Comparison of ENCODE assay signal across 8 cellular contexts in genomic region chr20:3820901-3821727, GRCh38. TPM values are rescaled to one million over a fixed set of nuclear protein-coding genes. Genes with fewer than 3 reads are reported as not detected.
DNase-seq lines count a peak whose midpoint lies in the region; ATAC-seq, FAIRE-seq and TF ChIP-seq lines count a peak whose summit lies in the region.

No MANE protein-coding gene starts in this region.

- H3K4me3 ChIP-seq in GM12864 (ENCODE audit: low read depth, low read length) (peak overlapping the region; percentile 78), H1 (ENCODE audit: extremely low read depth in 1 of 4, insufficient read depth in 2 of 4, low read depth in 3 of 4, low read length in 4 of 4) (peak overlapping the region; percentile 79 to 96 (median 90))

- H4K91ac ChIP-seq in H1 (replicated peaks; ENCODE audit: insufficient read length, low read length), result no peak overlapping the region

- no peaks in the 10 kb centered on the region for H4K20me1 ChIP-seq in H1 (replicated peaks in 1 of 2; ENCODE audit: control insufficient read depth in 1 of 2, insufficient read depth in 2 of 2, low read length in 2 of 2)

- H3K56ac ChIP-seq in H1 (replicated peaks; ENCODE audit: insufficient read length, low read depth, low read length), result no peak overlapping the region

- ATAC-seq in HG02884 (IDR thresholded peaks at IDR 0.05; ENCODE audit: unreplicated experiment), result no peak
- no peak for ATAC-seq in GM19467 (IDR thresholded peaks at IDR 0.05; ENCODE audit: unreplicated experiment)
- no peak for ATAC-seq in HG03378 (IDR thresholded peaks at IDR 0.05; ENCODE audit: unreplicated experiment)

- no peaks in the 10 kb centered on the region for H3K9me3 Mint-ChIP-seq in osteocyte (ENCODE audit: unreplicated experiment)

- CTCF ChIA-PET in H1 (lab: Charles Lee; ENCODE audit: partially characterized antibody), result interaction anchor here (0.6 to 10.6 kb wide), 14 partner anchors 9 to 72 kb away, joined by 3 to 128 read pairs (median 7); partner anchors contain the start of genes ADISSP, CENPB and SPEF1

- H3K27me3 ChIP-seq in H1 (replicated peaks in 1 of 4; ENCODE audit: control insufficient read depth in 3 of 4, extremely low read depth in 1 of 4, insufficient read depth in 3 of 4, low read length in 3 of 4), result no peaks in the 10 kb centered on the region

- H3K4ac ChIP-seq in H1 (replicated peaks; ENCODE audit: insufficient read length, low read depth, low read length), result no peak overlapping the region

- peaks cover 7% of the 10 kb centered on the region for H3K36me3 Mint-ChIP-seq in osteocyte (ENCODE audit: unreplicated experiment)

- no peak overlapping the region; the same call in 1 of the 2 replicates for H2AFZ ChIP-seq in H1 (ENCODE audit: low read length)

- WGBS in H1 (ENCODE audit: extremely low coverage in 1 of 2, insufficient coverage in 1 of 2, insufficient read length in 1 of 2, insufficient replicate concordance in 2 of 2, low coverage in 1 of 2, low lambda C conversion rate in 2 of 2, missing lambda C conversion rate in 1 of 2), 2 experiments, result 63% methylated on average over 20 of the region's 20 CpGs; no CpG with 5 or more reads in 1 of the 2 experiments

- no peak overlapping the region for H2BK120ac ChIP-seq in H1 (replicated peaks; ENCODE audit: low read depth, low read length)

- no peaks in the 10 kb centered on the region for H3K79me1 ChIP-seq in H1 (ENCODE audit: low read depth, low read length)

- H3K36me3 ChIP-seq in KOPT-K1 (ENCODE audit: insufficient read depth, low read length) (peaks cover 43% of the 10 kb centered on the region), H1 (ENCODE audit: control insufficient read depth in 2 of 4, insufficient read depth in 4 of 4, low read length in 3 of 4) (no peaks in the 10 kb centered on the region)

- H2AK5ac ChIP-seq in H1 (ENCODE audit: low read depth, low read length), result no peak overlapping the region

- peaks cover 4% of the 10 kb centered on the region; the same call in 1 of the 2 replicates for H3K23me2 ChIP-seq in H1 (ENCODE audit: low read depth, low read length)

- H3K27me3 Mint-ChIP-seq in osteocyte (ENCODE audit: unreplicated experiment), result no peaks in the 10 kb centered on the region

- H3K27ac Mint-ChIP-seq in osteocyte (ENCODE audit: unreplicated experiment), result peak overlapping the region; percentile 98

- no peak overlapping the region; the same call in 1 of the 2 replicates for H2BK5ac ChIP-seq in H1 (ENCODE audit: low read depth, low read length)

- POLR2A ChIA-PET in H1 (lab: Charles Lee; ENCODE audit: partially characterized antibody), result interaction anchor here (0.9 to 4.5 kb wide), 11 partner anchors 11 to 252 kb away, joined by 3 to 29 read pairs (median 3); partner anchors contain the start of gene CENPB

- TF ChIP-seq RAD21 in H1 (IDR thresholded peaks at IDR 0.05 in 1 of 2, conservative IDR thresholded peaks at IDR 0.05 in 1 of 2; ENCODE audit: low read depth in 2 of 2, low read length in 2 of 2), result no peak

- peak overlapping the region; percentile 51; the same call in 1 of the 2 replicates for H3K18ac ChIP-seq in H1 (ENCODE audit: extremely low read depth, low read length)

- no peak overlapping the region for H2BK15ac ChIP-seq in H1 (ENCODE audit: low read length)

- peak overlapping the region in 3 of 4 experiments; percentile 79 to 96 (median 93); a peak in 6 of 7 replicates for H3K9ac ChIP-seq in H1 (replicated peaks in 1 of 4; ENCODE audit: extremely low read depth in 1 of 4, low read depth in 3 of 4, low read length in 3 of 4)

- peak overlapping the region; percentile 79; the same call in 1 of the 2 replicates for H4K8ac ChIP-seq in H1 (ENCODE audit: extremely low read depth, insufficient read depth, low read length)

- no peak for TF ChIP-seq POLR2A in H1 (IDR thresholded peaks at IDR 0.05; ENCODE audit: control extremely low read depth in 1 of 2, low read depth in 2 of 2, low read length in 2 of 2)

- no peak for TF ChIP-seq CTCF in GM12864 (IDR thresholded peaks at IDR 0.05; ENCODE audit: low read depth, low read length, missing control alignments)
- TF ChIP-seq CTCF in H1 (IDR thresholded peaks at IDR 0.05; ENCODE audit: control extremely low read depth in 1 of 3, insufficient read depth in 1 of 3, low read depth in 1 of 3, low read length in 3 of 3), result no peak
- no peak for TF ChIP-seq CTCF in osteocyte (IDR thresholded peaks at IDR 0.05)

- H3K9me3 ChIP-seq in KOPT-K1 (ENCODE audit: insufficient read depth, low read length, poor library complexity, severe bottlenecking) (no peaks in the 10 kb centered on the region), H1 (ENCODE audit: insufficient read depth in 2 of 2, low read depth in 1 of 2, low read length in 1 of 2) (no peaks in the 10 kb centered on the region)

- H3K79me2 ChIP-seq in H1 (ENCODE audit: control insufficient read depth in 1 of 2, insufficient read depth in 2 of 2, low read length in 2 of 2), result no peaks in the 10 kb centered on the region

- peaks cover 39% of the 10 kb centered on the region for H3K4me1 Mint-ChIP-seq in osteocyte (ENCODE audit: unreplicated experiment)

- H3K27ac ChIP-seq in KOPT-K1 (ENCODE audit: low read depth, low read length, poor library complexity, severe bottlenecking) (peak overlapping the region; percentile 96), H1 (ENCODE audit: low read depth, low read length) (peak overlapping the region; percentile 92)

- H3K23ac ChIP-seq in H1 (ENCODE audit: insufficient read length), result no peak overlapping the region

- H2BK20ac ChIP-seq in H1 (ENCODE audit: low read length), result no peak overlapping the region

- H3K4me2 ChIP-seq in H1 (ENCODE audit: insufficient read depth in 1 of 2, low read depth in 2 of 2, low read length in 2 of 2), result peak overlapping the region; percentile 25 to 79

- peak overlapping the region; percentile 85 for H3K4me3 Mint-ChIP-seq in osteocyte (ENCODE audit: unreplicated experiment)

- DNase-seq in GM12864 (ENCODE audit: low read depth) (no peak), H1 (ENCODE audit: low read depth in 1 of 2, low spot score in 2 of 2) (no peak), osteocyte (ENCODE audit: extremely low spot score, unreplicated experiment) (no peak), NCI-H510A (lab: John Stamatoyannopoulos, UW) (no peak)

- H4K5ac ChIP-seq in H1 (ENCODE audit: insufficient read length, low read depth, low read length), result no peak overlapping the region

- TF ChIP-seq EP300 in H1 (IDR thresholded peaks at IDR 0.05; ENCODE audit: borderline replicate concordance in 1 of 2, low read depth in 2 of 2, low read length in 2 of 2), result no peak

- H2BK12ac ChIP-seq in H1 (ENCODE audit: low read depth, low read length), result no peak overlapping the region

- peaks cover 0 to 8% (median 3%) of the 10 kb centered on the region in 4 experiments; a peak in 4 of 7 replicates for H3K4me1 ChIP-seq in H1 (replicated peaks in 1 of 4; ENCODE audit: control insufficient read depth in 3 of 4, insufficient read depth in 4 of 4, low read length in 3 of 4)

- no peak overlapping the region for H3K14ac ChIP-seq in H1 (ENCODE audit: insufficient read length)

- no peak for FAIRE-seq in H1 (lab: Jason Lieb, UNC)

RNA-seq across cellular contexts. Expression of gene AP5S1, which starts 0.8 kb away (rescaled TPM):
- 3.4 and 3.7 TPM in 2 replicates for total RNA-seq in H1 (2021; fragmentation: NEBNext Ultra II Directional; extraction: Animal tissue kit (Norgen Biotek cat#: 25700))
- 3.3 and 4.0 TPM in 2 replicates for polyA plus RNA-seq in H1 (2011; rRNA removed)
- 3.0 TPM for polyA plus RNA-seq in H1 (2011; cell fraction: cytosol; rRNA removed)
- polyA plus RNA-seq in H1 (2011; cell fraction: nucleus; rRNA removed), result 3.1 TPM
- 3.0 to 4.2 TPM (median 3.7 TPM) in 4 replicates for polyA plus RNA-seq in H1 (2012, experiment 1 of 2)
- 2.7 TPM for polyA plus RNA-seq in H1 (2012, experiment 2 of 2)
- polyA plus RNA-seq in H1 (2013, experiment 1 of 2), result 1.9 TPM
- 1.6 TPM for polyA plus RNA-seq in H1 (2013, experiment 2 of 2)
- polyA minus RNA-seq in H1 (2011; rRNA and poly(A)+ RNA removed), result 2.3 and 4.1 TPM in 2 replicates
- 3.4 TPM for polyA minus RNA-seq in H1 (2011; cell fraction: cytosol; rRNA and poly(A)+ RNA removed)
- polyA minus RNA-seq in H1 (2011; cell fraction: nucleus; rRNA and poly(A)+ RNA removed), result 3.4 TPM
- total RNA-seq in osteocyte, result 22.8 and 24.3 TPM in 2 replicates

RNA-seq across cellular contexts. Expression of gene CDC25B, which starts 25.0 kb away (rescaled TPM):
- 30.3 and 31.2 TPM in 2 replicates for total RNA-seq in H1 (2021; fragmentation: NEBNext Ultra II Directional; extraction: Animal tissue kit (Norgen Biotek cat#: 25700))
- 21.7 and 32.4 TPM in 2 replicates for polyA plus RNA-seq in H1 (2011; rRNA removed)
- 21.8 TPM for polyA plus RNA-seq in H1 (2011; cell fraction: cytosol; rRNA removed)
- 69.1 TPM for polyA plus RNA-seq in H1 (2011; cell fraction: nucleus; rRNA removed)
- polyA plus RNA-seq in H1 (2012, experiment 1 of 2), result 28.3 to 33.6 TPM (median 29.7 TPM) in 4 replicates
- polyA plus RNA-seq in H1 (2012, experiment 2 of 2), result 28.7 TPM
- polyA plus RNA-seq in H1 (2013, experiment 1 of 2), result 18.1 TPM
- polyA plus RNA-seq in H1 (2013, experiment 2 of 2), result 16.5 TPM
- polyA minus RNA-seq in H1 (2011; rRNA and poly(A)+ RNA removed), result 12.9 and 21.6 TPM in 2 replicates
- polyA minus RNA-seq in H1 (2011; cell fraction: cytosol; rRNA and poly(A)+ RNA removed), result 19.9 TPM
- 16.8 TPM for polyA minus RNA-seq in H1 (2011; cell fraction: nucleus; rRNA and poly(A)+ RNA removed)
- 193 and 197 TPM in 2 replicates for total RNA-seq in osteocyte

RNA-seq across cellular contexts. Expression of gene MAVS, which starts 25.5 kb away (rescaled TPM):
- 24.3 and 24.4 TPM in 2 replicates for total RNA-seq in H1 (2021; fragmentation: NEBNext Ultra II Directional; extraction: Animal tissue kit (Norgen Biotek cat#: 25700))
- 9.9 and 12.3 TPM in 2 replicates for polyA plus RNA-seq in H1 (2011; rRNA removed)
- 10.5 TPM for polyA plus RNA-seq in H1 (2011; cell fraction: cytosol; rRNA removed)
- polyA plus RNA-seq in H1 (2011; cell fraction: nucleus; rRNA removed), result 20.9 TPM
- polyA plus RNA-seq in H1 (2012, experiment 1 of 2), result 12.7 to 16.2 TPM (median 15.3 TPM) in 4 replicates
- 15.0 TPM for polyA plus RNA-seq in H1 (2012, experiment 2 of 2)
- polyA plus RNA-seq in H1 (2013, experiment 1 of 2), result 10.4 TPM
- polyA plus RNA-seq in H1 (2013, experiment 2 of 2), result 9.8 TPM
- 22.1 and 29.6 TPM in 2 replicates for polyA minus RNA-seq in H1 (2011; rRNA and poly(A)+ RNA removed)
- 15.1 TPM for polyA minus RNA-seq in H1 (2011; cell fraction: cytosol; rRNA and poly(A)+ RNA removed)
- polyA minus RNA-seq in H1 (2011; cell fraction: nucleus; rRNA and poly(A)+ RNA removed), result 15.9 TPM
- 47.0 and 49.7 TPM in 2 replicates for total RNA-seq in osteocyte

RNA-seq across cellular contexts. Expression of gene CENPB, which starts 34.6 kb away (rescaled TPM):
- total RNA-seq in H1 (2021; fragmentation: NEBNext Ultra II Directional; extraction: Animal tissue kit (Norgen Biotek cat#: 25700)), result 51.6 and 52.8 TPM in 2 replicates
- 17.7 and 25.2 TPM in 2 replicates for polyA plus RNA-seq in H1 (2011; rRNA removed)
- 27.2 TPM for polyA plus RNA-seq in H1 (2011; cell fraction: cytosol; rRNA removed)
- polyA plus RNA-seq in H1 (2011; cell fraction: nucleus; rRNA removed), result 20.7 TPM
- 30.1 to 45.6 TPM (median 44.3 TPM) in 4 replicates for polyA plus RNA-seq in H1 (2012, experiment 1 of 2)
- polyA plus RNA-seq in H1 (2012, experiment 2 of 2), result 37.2 TPM
- 25.0 TPM for polyA plus RNA-seq in H1 (2013, experiment 1 of 2)
- polyA plus RNA-seq in H1 (2013, experiment 2 of 2), result 25.0 TPM
- polyA minus RNA-seq in H1 (2011; rRNA and poly(A)+ RNA removed), result 18.1 and 24.6 TPM in 2 replicates
- 29.3 TPM for polyA minus RNA-seq in H1 (2011; cell fraction: cytosol; rRNA and poly(A)+ RNA removed)
- 17.5 TPM for polyA minus RNA-seq in H1 (2011; cell fraction: nucleus; rRNA and poly(A)+ RNA removed)
- 87.7 and 92.2 TPM in 2 replicates for total RNA-seq in osteocyte

RNA-seq across cellular contexts. Expression of gene SPEF1, which starts 39.9 kb away (rescaled TPM):
- 0.65 and 0.71 TPM in 2 replicates for total RNA-seq in H1 (2021; fragmentation: NEBNext Ultra II Directional; extraction: Animal tissue kit (Norgen Biotek cat#: 25700))
- polyA plus RNA-seq in H1 (2011; rRNA removed), result 0.50 and 0.51 TPM in 2 replicates
- polyA plus RNA-seq in H1 (2011; cell fraction: cytosol; rRNA removed), result 0.78 TPM
- 0.88 TPM for polyA plus RNA-seq in H1 (2011; cell fraction: nucleus; rRNA removed)
- 0.56 to 0.80 TPM (median 0.68 TPM) in 4 replicates for polyA plus RNA-seq in H1 (2012, experiment 1 of 2)
- 0.64 TPM for polyA plus RNA-seq in H1 (2012, experiment 2 of 2)
- 0.43 TPM for polyA plus RNA-seq in H1 (2013, experiment 1 of 2)
- polyA plus RNA-seq in H1 (2013, experiment 2 of 2), result 0.37 TPM
- 0.37 TPM in 1 of 2 replicates, not detected in the other for polyA minus RNA-seq in H1 (2011; rRNA and poly(A)+ RNA removed)
- not detected for polyA minus RNA-seq in H1 (2011; cell fraction: cytosol; rRNA and poly(A)+ RNA removed)
- polyA minus RNA-seq in H1 (2011; cell fraction: nucleus; rRNA and poly(A)+ RNA removed), result 0.50 TPM
- 0.24 TPM in 1 of 2 replicates, not detected in the other for total RNA-seq in osteocyte
